Comparison of ENCODE assay signal across 9 cellular contexts in the genomic region with DNA sequence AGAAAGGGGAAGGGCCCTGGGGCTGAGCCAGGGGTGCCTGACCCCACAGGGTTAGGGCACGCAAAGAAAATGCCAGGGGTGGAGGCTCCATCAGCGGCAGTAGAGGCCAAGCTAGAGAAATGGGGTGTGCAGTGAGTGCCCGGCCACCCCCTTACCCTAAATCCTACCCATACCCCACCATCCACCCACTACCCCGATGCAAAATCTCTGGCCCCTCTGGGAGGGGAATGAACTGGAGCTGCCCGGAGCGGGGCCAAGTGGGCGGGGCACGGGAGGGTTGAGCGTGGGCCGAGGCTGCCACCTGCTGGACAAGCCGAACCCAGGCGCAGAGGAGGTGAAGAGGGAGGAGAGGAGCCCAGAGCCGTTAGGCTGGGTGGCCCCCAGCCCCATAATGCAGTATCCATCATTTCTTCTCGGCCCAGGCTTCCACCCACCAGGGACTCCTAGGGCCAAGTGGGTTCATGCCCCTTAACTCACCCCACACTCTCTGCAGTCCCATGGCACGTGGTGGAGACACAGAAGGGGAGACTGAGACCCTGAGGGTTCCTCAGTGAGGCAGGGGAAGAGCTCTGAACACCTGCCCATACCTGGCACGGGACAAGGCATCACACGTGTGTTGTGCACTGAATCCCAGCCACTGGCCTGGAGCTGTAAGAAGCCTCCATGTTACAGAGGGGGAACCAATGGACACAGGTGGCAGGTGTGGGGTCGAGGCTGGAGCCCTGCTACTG. TPM values are rescaled to one million over a fixed set of nuclear protein-coding genes. Genes with fewer than 3 reads are reported as not detected.
DNase-seq lines count a peak whose midpoint lies in the region; ATAC-seq, FAIRE-seq and TF ChIP-seq lines count a peak whose summit lies in the region.
"Had no signal": no experiment of that assay in that cellular context is flagged by ENCODE, and none has a peak within 500 bp of the region (broad histone marks: within the 10 kb centered on the region; RNA-seq: fewer than 3 reads in every experiment).

No MANE protein-coding gene starts in this region.

- H3K4me1 Mint-ChIP-seq in memory B cell, result peaks cover 3% of the 10 kb centered on the region

- no peak overlapping the region for H3K4me3 Mint-ChIP-seq in memory B cell

- no peak overlapping the region for H3K27ac Mint-ChIP-seq in memory B cell

- DNase-seq in 8988T, result peak; percentile 64
- peak; percentile 89 for DNase-seq in GM12891 (ENCODE audit: insufficient read length, low spot score)
- peak; percentile 43 for DNase-seq in NCI-H460 (ENCODE audit: extremely low read depth, low read depth)
- DNase-seq in activated CD8-positive, alpha-beta memory T cell treated with anti-CD3 and anti-CD28 coated beads for 1 hour (ENCODE audit: extremely low read depth in 1 of 2, low read depth in 1 of 2), result peak; percentile 5 to 57
- DNase-seq in effector CD4-positive, alpha-beta T cell, result peak; percentile 46
- DNase-seq in memory B cell (ENCODE audit: low spot score in 2 of 2), result peak; percentile 68 to 75
- peak; percentile 24 to 46 for DNase-seq in stimulated activated CD8-positive, alpha-beta memory T cell treated with anti-CD3 and anti-CD28 coated beads, Interleukin-2, amount 100 ng/mL, for 1 hour (ENCODE audit: low read depth in 2 of 2)

- peaks cover 14% of the 10 kb centered on the region for H3K27me3 Mint-ChIP-seq in memory B cell

- no peaks in the 10 kb centered on the region for H3K36me3 Mint-ChIP-seq in memory B cell

- no peak for TF ChIP-seq POLR2A in GM12891 (IDR thresholded peaks at IDR 0.05; ENCODE audit: low read depth, low read length)

- H3K9me3 Mint-ChIP-seq in memory B cell, result no peaks in the 10 kb centered on the region

- peak; percentile 84 for FAIRE-seq in GM12891 (lab: Jason Lieb, UNC)

- ATAC-seq in memory B cell (ENCODE audit: low read depth) (peak; percentile 90), HG02642 (IDR thresholded peaks at IDR 0.05; ENCODE audit: poor library complexity, unreplicated experiment) (no peak)

TF ChIP-seq in GM12891, 5 proteins besides CTCF, POLR2A, EP300 and RAD21:
- TF ChIP-seq POLR2AphosphoS5 (IDR thresholded peaks at IDR 0.05; ENCODE audit: low read depth, low read length) (no peak), PAX5 (IDR thresholded peaks at IDR 0.05; ENCODE audit: insufficient read depth, low read length, severe bottlenecking) (no peak), POU2F2 (IDR thresholded peaks at IDR 0.05; ENCODE audit: low read depth, low read length) (no peak), TAF1 (IDR thresholded peaks at IDR 0.05; ENCODE audit: low read depth, low read length) (no peak), SPI1 (IDR thresholded peaks at IDR 0.05; ENCODE audit: low read depth, low read length) (no peak)

RNA-seq across cellular contexts. Expression of a gene that starts 1.4 kb away (rescaled TPM):
- not detected for polyA plus RNA-seq in GM12891 (2012; ENCODE audit: low read depth, missing spikeins)
- total RNA-seq in NCI-H460 (2014; rRNA removed; shearing (Covaris generic)), result not detected in 2 replicates
- not detected in 2 replicates for polyA plus RNA-seq in NCI-H460 (2014; cell fraction: nucleus; rRNA removed)
- total RNA-seq: pulmonary artery endothelial cell had no signal

RNA-seq across cellular contexts. Expression of a gene that starts 5.6 kb away (rescaled TPM):
- not detected for polyA plus RNA-seq in GM12891 (2012; ENCODE audit: low read depth, missing spikeins)
- total RNA-seq in NCI-H460 (2014; rRNA removed; shearing (Covaris generic)), result not detected in 2 replicates
- not detected in 2 replicates for polyA plus RNA-seq in NCI-H460 (2014; cell fraction: nucleus; rRNA removed)
- total RNA-seq: pulmonary artery endothelial cell had no signal

RNA-seq across cellular contexts. Expression of a gene that starts 11.0 kb away (rescaled TPM):
- not detected for polyA plus RNA-seq in GM12891 (2012; ENCODE audit: low read depth, missing spikeins)
- not detected in 2 replicates for total RNA-seq in NCI-H460 (2014; rRNA removed; shearing (Covaris generic))
- not detected in 2 replicates for polyA plus RNA-seq in NCI-H460 (2014; cell fraction: nucleus; rRNA removed)
- total RNA-seq: pulmonary artery endothelial cell had no signal

Comparison
In these comparisons a context has a peak if more than half of its experiments do, and no peak if none do; other contexts are left out.
1. DNase-seq: peak in every context shown above with its lines; median percentile 89 in GM12891; 72 in memory B cell; 64 in 8988T; 46 in effector CD4-positive, alpha-beta T cell; 43 in NCI-H460; 35 in stimulated activated CD8-positive, alpha-beta memory T cell treated with anti-CD3 and anti-CD28 coated beads, Interleukin-2, amount 100 ng/mL, for 1 hour; 31 in activated CD8-positive, alpha-beta memory T cell treated with anti-CD3 and anti-CD28 coated beads for 1 hour.